ENCODE assay signal across 2 cellular contexts in the genomic region with DNA sequence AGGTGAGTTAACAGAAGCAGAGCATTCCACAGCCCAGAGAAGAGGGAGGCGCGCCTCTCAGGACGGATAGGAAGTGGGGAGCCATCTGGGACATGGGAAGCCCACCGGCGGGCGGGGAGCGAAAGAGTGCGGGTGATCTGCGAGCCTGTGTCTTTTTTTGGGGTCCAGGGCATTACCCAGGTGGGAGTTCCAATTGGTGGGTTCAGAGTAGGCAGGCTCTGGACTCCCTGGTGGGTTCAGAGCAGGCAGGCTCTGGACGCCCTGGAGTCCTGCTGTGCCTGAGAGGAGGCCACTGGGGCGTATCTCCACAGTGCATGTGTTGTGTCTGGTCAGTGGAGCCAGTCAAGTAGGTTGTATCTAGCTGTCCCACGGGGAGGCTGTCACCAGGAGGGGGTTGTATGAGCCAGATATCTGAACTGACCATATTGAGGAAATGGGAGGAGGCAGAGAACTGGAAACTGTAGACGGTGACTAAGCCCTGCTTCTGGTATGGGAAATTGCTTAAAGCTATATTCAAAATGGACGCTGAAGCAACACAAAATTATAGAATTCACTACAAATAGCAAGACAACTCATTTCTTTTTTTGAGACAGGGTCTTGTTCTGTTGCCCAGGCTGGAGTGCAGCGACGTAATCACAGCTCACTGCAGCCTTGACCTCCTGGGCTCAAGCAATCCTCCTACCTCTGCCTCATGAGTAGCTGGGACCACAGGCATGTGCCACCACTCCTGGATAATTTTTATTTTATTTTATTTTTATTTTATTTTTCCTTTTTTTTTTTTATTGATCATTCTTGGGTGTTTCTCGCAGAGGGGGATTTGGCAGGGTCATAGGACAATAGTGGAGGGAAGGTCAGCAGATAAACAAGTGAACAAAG.
TF ChIP-seq lines count a peak whose summit lies in the region.

No MANE protein-coding gene starts in this region.

TF ChIP-seq in SK-N-SH, 30 proteins besides CTCF, POLR2A, EP300 and RAD21:
- TF ChIP-seq GATA2 (CRISPR knock-in tag; IDR thresholded peaks at IDR 0.05) (no peak), YY1 (IDR thresholded peaks at IDR 0.05; ENCODE audit: low read depth) (no peak), TCF12 (IDR thresholded peaks at IDR 0.05) (no peak), FOSL2 (IDR thresholded peaks at IDR 0.05; ENCODE audit: borderline replicate concordance, low read depth) (no peak)

TF ChIP-seq in HepG2, 621 proteins besides CTCF, POLR2A, EP300 and RAD21:
- TF ChIP-seq RORA (CRISPR knock-in tag; IDR thresholded peaks at IDR 0.05) (no peak), SP140L (CRISPR knock-in tag; IDR thresholded peaks at IDR 0.05; ENCODE audit: borderline replicate concordance) (no peak), ZNF337 (CRISPR knock-in tag; IDR thresholded peaks at IDR 0.05; ENCODE audit: borderline replicate concordance, low read depth) (no peak), ZZZ3 (CRISPR knock-in tag; IDR thresholded peaks at IDR 0.05; ENCODE audit: borderline replicate concordance) (no peak), ZNF10 (CRISPR knock-in tag; IDR thresholded peaks at IDR 0.05; ENCODE audit: borderline replicate concordance, low read depth) (no peak), ZNF644 (CRISPR knock-in tag; IDR thresholded peaks at IDR 0.05; ENCODE audit: low read depth) (no peak), ZNF557 (CRISPR knock-in tag; IDR thresholded peaks at IDR 0.05) (no peak), SETDB1 (CRISPR knock-in tag; IDR thresholded peaks at IDR 0.05; ENCODE audit: borderline replicate concordance) (no peak)
- TF ChIP-seq, protein P1, sequence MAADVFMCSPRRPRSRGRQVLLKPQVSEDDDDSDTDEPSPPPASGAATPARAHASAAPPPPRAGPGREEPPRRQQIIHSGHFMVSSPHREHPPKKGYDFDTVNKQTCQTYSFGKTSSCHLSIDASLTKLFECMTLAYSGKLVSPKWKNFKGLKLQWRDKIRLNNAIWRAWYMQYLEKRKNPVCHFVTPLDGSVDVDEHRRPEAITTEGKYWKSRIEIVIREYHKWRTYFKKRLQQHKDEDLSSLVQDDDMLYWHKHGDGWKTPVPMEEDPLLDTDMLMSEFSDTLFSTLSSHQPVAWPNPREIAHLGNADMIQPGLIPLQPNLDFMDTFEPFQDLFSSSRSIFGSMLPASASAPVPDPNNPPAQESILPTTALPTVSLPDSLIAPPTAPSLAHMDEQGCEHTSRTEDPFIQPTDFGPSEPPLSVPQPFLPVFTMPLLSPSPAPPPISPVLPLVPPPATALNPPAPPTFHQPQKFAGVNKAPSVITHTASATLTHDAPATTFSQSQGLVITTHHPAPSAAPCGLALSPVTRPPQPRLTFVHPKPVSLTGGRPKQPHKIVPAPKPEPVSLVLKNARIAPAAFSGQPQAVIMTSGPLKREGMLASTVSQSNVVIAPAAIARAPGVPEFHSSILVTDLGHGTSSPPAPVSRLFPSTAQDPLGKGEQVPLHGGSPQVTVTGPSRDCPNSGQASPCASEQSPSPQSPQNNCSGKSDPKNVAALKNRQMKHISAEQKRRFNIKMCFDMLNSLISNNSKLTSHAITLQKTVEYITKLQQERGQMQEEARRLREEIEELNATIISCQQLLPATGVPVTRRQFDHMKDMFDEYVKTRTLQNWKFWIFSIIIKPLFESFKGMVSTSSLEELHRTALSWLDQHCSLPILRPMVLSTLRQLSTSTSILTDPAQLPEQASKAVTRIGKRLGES (CRISPR knock-in tag; IDR thresholded peaks at IDR 0.05; ENCODE audit: borderline replicate concordance): no peak
- TF ChIP-seq, protein P2, sequence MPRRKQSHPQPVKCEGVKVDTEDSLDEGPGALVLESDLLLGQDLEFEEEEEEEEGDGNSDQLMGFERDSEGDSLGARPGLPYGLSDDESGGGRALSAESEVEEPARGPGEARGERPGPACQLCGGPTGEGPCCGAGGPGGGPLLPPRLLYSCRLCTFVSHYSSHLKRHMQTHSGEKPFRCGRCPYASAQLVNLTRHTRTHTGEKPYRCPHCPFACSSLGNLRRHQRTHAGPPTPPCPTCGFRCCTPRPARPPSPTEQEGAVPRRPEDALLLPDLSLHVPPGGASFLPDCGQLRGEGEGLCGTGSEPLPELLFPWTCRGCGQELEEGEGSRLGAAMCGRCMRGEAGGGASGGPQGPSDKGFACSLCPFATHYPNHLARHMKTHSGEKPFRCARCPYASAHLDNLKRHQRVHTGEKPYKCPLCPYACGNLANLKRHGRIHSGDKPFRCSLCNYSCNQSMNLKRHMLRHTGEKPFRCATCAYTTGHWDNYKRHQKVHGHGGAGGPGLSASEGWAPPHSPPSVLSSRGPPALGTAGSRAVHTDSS (CRISPR knock-in tag; conservative IDR thresholded peaks at IDR 0.05): no peak
- TF ChIP-seq, protein P3, sequence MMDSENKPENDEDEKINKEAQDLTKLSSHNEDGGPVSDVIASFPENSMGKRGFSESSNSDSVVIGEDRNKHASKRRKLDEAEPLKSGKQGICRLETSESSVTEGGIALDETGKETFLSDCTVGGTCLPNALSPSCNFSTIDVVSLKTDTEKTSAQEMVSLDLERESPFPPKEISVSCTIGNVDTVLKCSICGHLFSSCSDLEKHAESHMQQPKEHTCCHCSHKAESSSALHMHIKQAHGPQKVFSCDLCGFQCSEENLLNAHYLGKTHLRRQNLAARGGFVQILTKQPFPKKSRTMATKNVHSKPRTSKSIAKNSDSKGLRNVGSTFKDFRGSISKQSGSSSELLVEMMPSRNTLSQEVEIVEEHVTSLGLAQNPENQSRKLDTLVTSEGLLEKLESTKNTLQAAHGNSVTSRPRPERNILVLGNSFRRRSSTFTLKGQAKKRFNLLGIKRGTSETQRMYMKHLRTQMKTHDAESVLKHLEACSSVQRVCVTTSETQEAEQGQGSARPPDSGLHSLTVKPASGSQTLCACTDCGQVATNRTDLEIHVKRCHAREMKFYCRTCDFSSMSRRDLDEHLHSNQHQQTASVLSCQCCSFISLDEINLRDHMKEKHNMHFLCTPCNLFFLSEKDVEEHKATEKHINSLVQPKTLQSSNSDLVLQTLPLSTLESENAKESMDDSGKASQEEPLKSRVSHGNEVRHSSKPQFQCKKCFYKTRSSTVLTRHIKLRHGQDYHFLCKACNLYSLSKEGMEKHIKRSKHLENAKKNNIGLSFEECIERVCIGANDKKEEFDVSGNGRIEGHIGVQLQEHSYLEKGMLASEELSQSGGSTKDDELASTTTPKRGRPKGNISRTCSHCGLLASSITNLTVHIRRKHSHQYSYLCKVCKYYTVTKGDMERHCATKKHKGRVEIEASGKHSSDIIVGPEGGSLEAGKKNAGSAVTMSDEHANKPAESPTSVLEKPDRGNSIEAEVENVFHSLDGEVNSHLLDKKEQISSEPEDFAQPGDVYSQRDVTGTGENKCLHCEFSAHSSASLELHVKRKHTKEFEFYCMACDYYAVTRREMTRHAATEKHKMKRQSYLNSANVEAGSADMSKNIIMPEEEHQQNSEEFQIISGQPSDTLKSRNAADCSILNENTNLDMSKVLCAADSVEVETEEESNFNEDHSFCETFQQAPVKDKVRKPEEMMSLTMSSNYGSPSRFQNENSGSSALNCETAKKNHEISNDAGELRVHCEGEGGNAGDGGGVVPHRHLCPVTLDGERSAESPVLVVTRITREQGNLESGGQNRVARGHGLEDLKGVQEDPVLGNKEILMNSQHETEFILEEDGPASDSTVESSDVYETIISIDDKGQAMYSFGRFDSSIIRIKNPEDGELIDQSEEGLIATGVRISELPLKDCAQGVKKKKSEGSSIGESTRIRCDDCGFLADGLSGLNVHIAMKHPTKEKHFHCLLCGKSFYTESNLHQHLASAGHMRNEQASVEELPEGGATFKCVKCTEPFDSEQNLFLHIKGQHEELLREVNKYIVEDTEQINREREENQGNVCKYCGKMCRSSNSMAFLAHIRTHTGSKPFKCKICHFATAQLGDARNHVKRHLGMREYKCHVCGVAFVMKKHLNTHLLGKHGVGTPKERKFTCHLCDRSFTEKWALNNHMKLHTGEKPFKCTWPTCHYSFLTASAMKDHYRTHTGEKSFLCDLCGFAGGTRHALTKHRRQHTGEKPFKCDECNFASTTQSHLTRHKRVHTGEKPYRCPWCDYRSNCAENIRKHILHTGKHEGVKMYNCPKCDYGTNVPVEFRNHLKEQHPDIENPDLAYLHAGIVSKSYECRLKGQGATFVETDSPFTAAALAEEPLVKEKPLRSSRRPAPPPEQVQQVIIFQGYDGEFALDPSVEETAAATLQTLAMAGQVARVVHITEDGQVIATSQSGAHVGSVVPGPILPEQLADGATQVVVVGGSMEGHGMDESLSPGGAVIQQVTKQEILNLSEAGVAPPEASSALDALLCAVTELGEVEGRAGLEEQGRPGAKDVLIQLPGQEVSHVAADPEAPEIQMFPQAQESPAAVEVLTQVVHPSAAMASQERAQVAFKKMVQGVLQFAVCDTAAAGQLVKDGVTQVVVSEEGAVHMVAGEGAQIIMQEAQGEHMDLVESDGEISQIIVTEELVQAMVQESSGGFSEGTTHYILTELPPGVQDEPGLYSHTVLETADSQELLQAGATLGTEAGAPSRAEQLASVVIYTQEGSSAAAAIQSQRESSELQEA (CRISPR knock-in tag; IDR thresholded peaks at IDR 0.05; ENCODE audit: not compliant biosample characterization): no peak
- TF ChIP-seq, protein P4, sequence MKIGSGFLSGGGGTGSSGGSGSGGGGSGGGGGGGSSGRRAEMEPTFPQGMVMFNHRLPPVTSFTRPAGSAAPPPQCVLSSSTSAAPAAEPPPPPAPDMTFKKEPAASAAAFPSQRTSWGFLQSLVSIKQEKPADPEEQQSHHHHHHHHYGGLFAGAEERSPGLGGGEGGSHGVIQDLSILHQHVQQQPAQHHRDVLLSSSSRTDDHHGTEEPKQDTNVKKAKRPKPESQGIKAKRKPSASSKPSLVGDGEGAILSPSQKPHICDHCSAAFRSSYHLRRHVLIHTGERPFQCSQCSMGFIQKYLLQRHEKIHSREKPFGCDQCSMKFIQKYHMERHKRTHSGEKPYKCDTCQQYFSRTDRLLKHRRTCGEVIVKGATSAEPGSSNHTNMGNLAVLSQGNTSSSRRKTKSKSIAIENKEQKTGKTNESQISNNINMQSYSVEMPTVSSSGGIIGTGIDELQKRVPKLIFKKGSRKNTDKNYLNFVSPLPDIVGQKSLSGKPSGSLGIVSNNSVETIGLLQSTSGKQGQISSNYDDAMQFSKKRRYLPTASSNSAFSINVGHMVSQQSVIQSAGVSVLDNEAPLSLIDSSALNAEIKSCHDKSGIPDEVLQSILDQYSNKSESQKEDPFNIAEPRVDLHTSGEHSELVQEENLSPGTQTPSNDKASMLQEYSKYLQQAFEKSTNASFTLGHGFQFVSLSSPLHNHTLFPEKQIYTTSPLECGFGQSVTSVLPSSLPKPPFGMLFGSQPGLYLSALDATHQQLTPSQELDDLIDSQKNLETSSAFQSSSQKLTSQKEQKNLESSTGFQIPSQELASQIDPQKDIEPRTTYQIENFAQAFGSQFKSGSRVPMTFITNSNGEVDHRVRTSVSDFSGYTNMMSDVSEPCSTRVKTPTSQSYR (CRISPR knock-in tag; IDR thresholded peaks at IDR 0.05; ENCODE audit: borderline replicate concordance): no peak
- TF ChIP-seq, protein P5, sequence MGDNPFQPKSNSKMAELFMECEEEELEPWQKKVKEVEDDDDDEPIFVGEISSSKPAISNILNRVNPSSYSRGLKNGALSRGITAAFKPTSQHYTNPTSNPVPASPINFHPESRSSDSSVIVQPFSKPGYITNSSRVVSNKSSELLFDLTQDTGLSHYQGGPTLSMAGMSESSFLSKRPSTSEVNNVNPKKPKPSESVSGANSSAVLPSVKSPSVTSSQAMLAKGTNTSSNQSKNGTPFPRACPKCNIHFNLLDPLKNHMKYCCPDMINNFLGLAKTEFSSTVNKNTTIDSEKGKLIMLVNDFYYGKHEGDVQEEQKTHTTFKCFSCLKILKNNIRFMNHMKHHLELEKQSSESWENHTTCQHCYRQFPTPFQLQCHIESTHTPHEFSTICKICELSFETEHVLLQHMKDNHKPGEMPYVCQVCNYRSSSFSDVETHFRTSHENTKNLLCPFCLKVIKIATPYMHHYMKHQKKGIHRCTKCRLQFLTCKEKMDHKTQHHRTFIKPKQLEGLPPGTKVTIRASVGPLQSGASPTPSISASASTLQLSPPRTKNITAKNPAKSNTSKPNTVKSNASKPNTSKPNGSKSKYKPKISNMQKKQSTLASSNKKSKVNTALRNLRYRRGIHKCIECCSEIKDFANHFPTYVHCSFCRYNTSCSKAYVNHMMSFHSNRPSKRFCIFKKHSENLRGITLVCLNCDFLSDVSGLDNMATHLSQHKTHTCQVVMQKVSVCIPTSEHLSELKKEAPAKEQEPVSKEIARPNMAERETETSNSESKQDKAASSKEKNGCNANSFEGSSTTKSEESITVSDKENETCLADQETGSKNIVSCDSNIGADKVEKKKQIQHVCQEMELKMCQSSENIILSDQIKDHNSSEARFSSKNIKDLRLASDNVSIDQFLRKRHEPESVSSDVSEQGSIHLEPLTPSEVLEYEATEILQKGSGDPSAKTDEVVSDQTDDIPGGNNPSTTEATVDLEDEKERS (CRISPR knock-in tag; IDR thresholded peaks at IDR 0.05): no peak
